In the genomic region with DNA sequence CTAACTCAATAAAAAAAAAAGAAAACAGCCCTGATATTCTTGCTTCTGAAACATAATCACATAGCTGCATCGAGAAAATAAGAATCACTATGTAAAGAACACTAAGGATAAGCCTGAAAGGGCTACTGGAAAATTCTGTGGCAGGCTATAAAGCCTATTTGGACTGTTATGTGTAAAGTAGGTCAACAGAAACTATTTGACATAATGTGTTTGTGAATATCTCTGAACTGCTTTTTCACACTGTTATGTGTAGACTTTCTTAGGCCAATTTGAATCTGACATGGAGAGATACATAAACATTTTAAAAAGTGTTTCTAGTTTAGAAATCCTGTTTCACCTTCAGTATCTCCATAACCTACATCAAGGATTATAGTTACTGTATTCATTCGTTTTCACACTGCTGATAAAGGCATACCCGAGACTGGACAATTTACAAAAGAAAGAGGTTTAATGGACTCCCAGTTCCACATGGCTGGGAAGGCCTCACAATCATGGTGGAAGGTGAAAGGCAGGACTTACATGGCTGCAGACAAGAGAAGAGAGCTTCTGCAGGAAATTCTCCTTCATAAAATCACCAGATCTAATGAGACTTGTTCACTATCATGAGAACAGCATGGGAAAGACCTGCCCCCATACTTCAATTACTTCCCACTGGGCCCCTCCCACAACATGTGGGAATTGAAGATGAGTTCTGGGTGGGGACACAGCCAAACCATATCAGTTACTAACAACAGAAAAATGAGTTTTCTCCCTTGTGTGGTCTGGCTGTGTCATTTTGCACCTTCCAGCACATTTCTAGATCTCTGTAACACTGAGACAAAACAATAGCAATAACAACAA, we compare ENCODE assay signal across 1 cellular context.
A peak's percentile ranks its signal among the peaks of the same experiment; 100 is the strongest.
TF ChIP-seq lines count a peak whose summit lies in the region.

No MANE protein-coding gene starts in this region.

TF ChIP-seq in K562, 482 proteins besides CTCF, POLR2A, EP300 and RAD21 (continues in another document):
- TF ChIP-seq ZNF609 (CRISPR knock-in tag; IDR thresholded peaks at IDR 0.05; ENCODE audit: borderline replicate concordance) (no peak), CBFA2T2 (conservative IDR thresholded peaks at IDR 0.05) (no peak; the same call in 1 of the 2 replicates), TAF1 (IDR thresholded peaks at IDR 0.05; ENCODE audit: control insufficient read depth, extremely low read depth, insufficient read depth, low read length, severe bottlenecking) (peak; percentile 60), MECOM (CRISPR knock-in tag; IDR thresholded peaks at IDR 0.05) (peak; percentile 20; the same call in 1 of the 2 replicates), ARID1B (IDR thresholded peaks at IDR 0.05) (peak; percentile 77), SPI1 (IDR thresholded peaks at IDR 0.05; ENCODE audit: borderline replicate concordance, low read depth, low read length) (no peak), CHAMP1 (IDR thresholded peaks at IDR 0.05) (0 out of 2 replicates have a peak, but pooled peaks have one; percentile 50), DDX20 (tag; IDR thresholded peaks at IDR 0.05; ENCODE audit: low read depth) (no peak), TCF3 (CRISPR knock-in tag; IDR thresholded peaks at IDR 0.05) (peak; percentile 90), ZNF79 (CRISPR knock-in tag; IDR thresholded peaks at IDR 0.05; ENCODE audit: low read depth) (no peak), ARID4B (CRISPR knock-in tag; IDR thresholded peaks at IDR 0.05) (no peak), U2AF1 (optimal IDR thresholded peaks at IDR 0.05; ENCODE audit: low read depth, low read length) (no peak), FOXJ2 (tag; IDR thresholded peaks at IDR 0.05) (peak; percentile 75; the same call in 1 of the 2 replicates), SMAD4 (CRISPR knock-in tag; conservative IDR thresholded peaks at IDR 0.05) (peak; percentile 27; the same call in 1 of the 2 replicates), ZFX (CRISPR knock-in tag; IDR thresholded peaks at IDR 0.05) (peak; percentile 68), HDAC1 (IDR thresholded peaks at IDR 0.05) (0 out of 4 replicates have a peak, but pooled peaks of 1 of the 2 experiments have one; percentile 26), BCLAF1 (IDR thresholded peaks at IDR 0.05; ENCODE audit: borderline replicate concordance in 1 of 2, control insufficient read depth in 1 of 2, low read depth in 2 of 2, low read length in 1 of 2) (no peak), SUPT5H (IDR thresholded peaks at IDR 0.05) (peak; percentile 60; the same call in 1 of the 2 replicates), YY1 (IDR thresholded peaks at IDR 0.05; ENCODE audit: borderline replicate concordance in 1 of 3, control insufficient read depth in 1 of 3, extremely low read depth in 1 of 3, insufficient read depth in 3 of 3, insufficient read length in 1 of 3, insufficient replicate concordance in 2 of 3, low read depth in 1 of 3, low read length in 2 of 3) (peak in 1 of 3 experiments; percentile 74), STAT5A (IDR thresholded peaks at IDR 0.05; ENCODE audit: borderline replicate concordance, low read length) (peak; percentile 46), ZFPM2 (CRISPR knock-in tag; IDR thresholded peaks at IDR 0.05) (no peak), JUND (IDR thresholded peaks at IDR 0.05; ENCODE audit: borderline replicate concordance, low read depth, low read length) (no peak; the same call in 1 of the 2 replicates), JUND (tag; IDR thresholded peaks at IDR 0.05; ENCODE audit: borderline replicate concordance, low read depth, low read length) (peak; percentile 23; the same call in 1 of the 3 replicates), KDM5B (IDR thresholded peaks at IDR 0.05; ENCODE audit: insufficient replicate concordance, low read depth, low read length) (peak; percentile 26), CBX1 (IDR thresholded peaks at IDR 0.05; ENCODE audit: low read depth) (no peak), MAZ (CRISPR knock-in tag; conservative IDR thresholded peaks at IDR 0.05 in 1 of 2, IDR thresholded peaks at IDR 0.05 in 1 of 2) (peak in 1 of 2 experiments; percentile 46; a peak in 2 of 4 replicates), TBP (optimal IDR thresholded peaks at IDR 0.05; ENCODE audit: low read depth, low read length) (peak; percentile 54), TEAD1 (CRISPR knock-in tag; IDR thresholded peaks at IDR 0.05) (0 out of 4 replicates have a peak, but pooled peaks of 1 of the 2 experiments have one; percentile 24), TAL1 (IDR thresholded peaks at IDR 0.05) (peak; percentile 63), ZNF121 (CRISPR knock-in tag; conservative IDR thresholded peaks at IDR 0.05) (no peak), NFRKB (IDR thresholded peaks at IDR 0.05; ENCODE audit: low read depth) (peak; percentile 82), MTA2 (IDR thresholded peaks at IDR 0.05; ENCODE audit: low read depth) (peak; percentile 48; the same call in 1 of the 2 replicates), GATA2 (CRISPR knock-in tag; IDR thresholded peaks at IDR 0.05) (peak; percentile 68; the same call in 1 of the 2 replicates), LCOR (CRISPR knock-in tag; IDR thresholded peaks at IDR 0.05) (peak; percentile 44; the same call in 1 of the 2 replicates), TEAD4 (IDR thresholded peaks at IDR 0.05; ENCODE audit: low read length) (peak; percentile 73), TEAD4 (CRISPR knock-in tag; IDR thresholded peaks at IDR 0.05; ENCODE audit: borderline replicate concordance) (no peak), ZNF766 (CRISPR knock-in tag; conservative IDR thresholded peaks at IDR 0.05) (peak; percentile 69; the same call in 1 of the 2 replicates), TRIM24 (IDR thresholded peaks at IDR 0.05) (peak in 1 of 2 experiments; percentile 42; a peak in 1 of 4 replicates), CBFA2T3 (IDR thresholded peaks at IDR 0.05) (peak; percentile 84), TEAD2 (tag; IDR thresholded peaks at IDR 0.05) (no peak), SMARCA4 (IDR thresholded peaks at IDR 0.05) (peak; percentile 65), ZNF311 (CRISPR knock-in tag; IDR thresholded peaks at IDR 0.05) (no peak)
- TF ChIP-seq, protein P1, sequence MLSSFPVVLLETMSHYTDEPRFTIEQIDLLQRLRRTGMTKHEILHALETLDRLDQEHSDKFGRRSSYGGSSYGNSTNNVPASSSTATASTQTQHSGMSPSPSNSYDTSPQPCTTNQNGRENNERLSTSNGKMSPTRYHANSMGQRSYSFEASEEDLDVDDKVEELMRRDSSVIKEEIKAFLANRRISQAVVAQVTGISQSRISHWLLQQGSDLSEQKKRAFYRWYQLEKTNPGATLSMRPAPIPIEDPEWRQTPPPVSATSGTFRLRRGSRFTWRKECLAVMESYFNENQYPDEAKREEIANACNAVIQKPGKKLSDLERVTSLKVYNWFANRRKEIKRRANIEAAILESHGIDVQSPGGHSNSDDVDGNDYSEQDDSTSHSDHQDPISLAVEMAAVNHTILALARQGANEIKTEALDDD (IDR thresholded peaks at IDR 0.05), result peak; percentile 52; the same call in 1 of the 2 replicates
- TF ChIP-seq, protein P2, sequence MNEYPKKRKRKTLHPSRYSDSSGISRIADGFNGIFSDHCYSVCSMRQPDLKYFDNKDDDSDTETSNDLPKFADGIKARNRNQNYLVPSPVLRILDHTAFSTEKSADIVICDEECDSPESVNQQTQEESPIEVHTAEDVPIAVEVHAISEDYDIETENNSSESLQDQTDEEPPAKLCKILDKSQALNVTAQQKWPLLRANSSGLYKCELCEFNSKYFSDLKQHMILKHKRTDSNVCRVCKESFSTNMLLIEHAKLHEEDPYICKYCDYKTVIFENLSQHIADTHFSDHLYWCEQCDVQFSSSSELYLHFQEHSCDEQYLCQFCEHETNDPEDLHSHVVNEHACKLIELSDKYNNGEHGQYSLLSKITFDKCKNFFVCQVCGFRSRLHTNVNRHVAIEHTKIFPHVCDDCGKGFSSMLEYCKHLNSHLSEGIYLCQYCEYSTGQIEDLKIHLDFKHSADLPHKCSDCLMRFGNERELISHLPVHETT (CRISPR knock-in tag; conservative IDR thresholded peaks at IDR 0.05 in 1 of 2, IDR thresholded peaks at IDR 0.05 in 1 of 2), result peak in 1 of 2 experiments; percentile 60; a peak in 1 of 4 replicates
